Comparison of ENCODE assay signal across 8 cellular contexts in genomic region chr3:149367021-149367840, GRCh38. TPM values are rescaled to one million over a fixed set of nuclear protein-coding genes. Genes with fewer than 3 reads are reported as not detected.
A peak's percentile ranks its signal among the peaks of the same experiment; 100 is the strongest.
DNase-seq lines count a peak whose midpoint lies in the region; ATAC-seq and TF ChIP-seq lines count a peak whose summit lies in the region.

No MANE protein-coding gene starts in this region.

- H3K36me3 Mint-ChIP-seq in WTC11: no peaks in the 10 kb centered on the region

- peaks cover 3% of the 10 kb centered on the region; the same call in 1 of the 2 replicates for H3K4me1 ChIP-seq in BE2C

- CTCF ChIA-PET in WTC11 (lab: Charles Lee): no interaction called here

- no peaks in the 10 kb centered on the region for H3K9me3 Mint-ChIP-seq in WTC11

- peak; percentile 52 for ATAC-seq in WTC11
- no peak for ATAC-seq in GM21723 (IDR thresholded peaks at IDR 0.05; ENCODE audit: unreplicated experiment)
- ATAC-seq in HG03097 (IDR thresholded peaks at IDR 0.05; ENCODE audit: low FRiP score, unreplicated experiment): no peak

- H3K27ac Mint-ChIP-seq in WTC11: no peak overlapping the region

- H3K4me3 Mint-ChIP-seq in WTC11: no peak overlapping the region

- H3K27me3 Mint-ChIP-seq in WTC11 (ENCODE audit: low read depth): no peaks in the 10 kb centered on the region

- H3K4me1 Mint-ChIP-seq in WTC11: peaks cover 45% of the 10 kb centered on the region

- H3K36me3 ChIP-seq in BE2C: no peaks in the 10 kb centered on the region

- no peak for TF ChIP-seq CTCF in WTC11 (IDR thresholded peaks at IDR 0.05)
- no peak for TF ChIP-seq CTCF in BE2C (IDR thresholded peaks at IDR 0.05; ENCODE audit: low read depth, low read length)

- peak; percentile 33 for DNase-seq in stimulated activated CD4-positive, alpha-beta T cell treated with anti-CD3 and anti-CD28 coated beads, Interleukin-1b, Interleukin-23, amount 100 ng/mL, for 48 hours
- no peak for DNase-seq in stimulated activated CD4-positive, alpha-beta T cell treated with anti-CD3 and anti-CD28 coated beads, Interleukin-4, amount 100 ng/mL, for 4 hours
- DNase-seq in WTC11 (ENCODE audit: low spot score): no peak
- peak; percentile 90 for DNase-seq in islet precursor cell
- DNase-seq in putamen (ENCODE audit: low spot score): no peak
- DNase-seq in BE2C: no peak

- no peaks in the 10 kb centered on the region for H3K9me3 ChIP-seq in BE2C

- H3K4me3 ChIP-seq in BE2C (ENCODE audit: low read depth, low read length): no peak overlapping the region

- 0 out of 2 replicates have a peak, but pooled peaks cover 3% of the 10 kb centered on the region for H3K27me3 ChIP-seq in BE2C

- POLR2A ChIA-PET in WTC11 (lab: Charles Lee): no interaction called here

TF ChIP-seq in WTC11, 78 proteins besides CTCF, POLR2A, EP300 and RAD21:
- TF ChIP-seq IRF1 (CRISPR knock-in tag; IDR thresholded peaks at IDR 0.05) (no peak), ELF4 (CRISPR knock-in tag; IDR thresholded peaks at IDR 0.05; ENCODE audit: low read depth) (no peak), ATF6 (CRISPR knock-in tag; IDR thresholded peaks at IDR 0.05) (no peak), PREB (CRISPR knock-in tag; IDR thresholded peaks at IDR 0.05; ENCODE audit: borderline replicate concordance) (no peak), E2F4 (CRISPR knock-in tag; IDR thresholded peaks at IDR 0.05; ENCODE audit: borderline replicate concordance, low read depth) (no peak), ZNF281 (CRISPR knock-in tag; IDR thresholded peaks at IDR 0.05) (no peak), NR3C1 (CRISPR knock-in tag; conservative IDR thresholded peaks at IDR 0.05; ENCODE audit: low read depth) (no peak), CREM (CRISPR knock-in tag; IDR thresholded peaks at IDR 0.05) (no peak), NFYB (CRISPR knock-in tag; conservative IDR thresholded peaks at IDR 0.05; ENCODE audit: low read depth) (no peak), KAT7 (CRISPR knock-in tag; IDR thresholded peaks at IDR 0.05; ENCODE audit: borderline replicate concordance) (no peak), TEAD4 (CRISPR knock-in tag; IDR thresholded peaks at IDR 0.05) (no peak), TCF7 (CRISPR knock-in tag; IDR thresholded peaks at IDR 0.05; ENCODE audit: low read depth) (no peak), PRRX2 (CRISPR knock-in tag; IDR thresholded peaks at IDR 0.05) (no peak)

RNA-seq across cellular contexts. Expression of gene TM4SF1, which starts 10.2 kb away (rescaled TPM):
- 0.44 to 0.90 TPM (median 0.48 TPM) in 3 replicates for total RNA-seq in WTC11 (2021)
- 1.5 TPM for polyA plus RNA-seq in BE2C (2012; ENCODE audit: insufficient read depth, insufficient read length, low read depth)

RNA-seq across cellular contexts. Expression of gene TM4SF18, which starts 33.8 kb away (rescaled TPM):
- 1.6 to 2.4 TPM (median 2.2 TPM) in 3 replicates for total RNA-seq in WTC11 (2021)
- polyA plus RNA-seq in BE2C (2012; ENCODE audit: insufficient read depth, insufficient read length, low read depth): not detected

Comparison
In these comparisons a context has a peak if more than half of its experiments do, and no peak if none do; other contexts are left out.
1. DNase-seq: peak in stimulated activated CD4-positive, alpha-beta T cell treated with anti-CD3 and anti-CD28 coated beads, Interleukin-1b, Interleukin-23, amount 100 ng/mL, for 48 hours (single experiment) and islet precursor cell (single experiment); none in stimulated activated CD4-positive, alpha-beta T cell treated with anti-CD3 and anti-CD28 coated beads, Interleukin-4, amount 100 ng/mL, for 4 hours (0 of 2), WTC11 (single experiment), putamen (single experiment) and BE2C (single experiment).